ENCODE assay signal across 8 cellular contexts in genomic region chr1:247078315-247079140, GRCh38. TPM values are rescaled to one million over a fixed set of nuclear protein-coding genes. Genes with fewer than 3 reads are reported as not detected.
DNase-seq lines count a peak whose midpoint lies in the region; ATAC-seq, FAIRE-seq and TF ChIP-seq lines count a peak whose summit lies in the region.

Gene ZNF670 (minus strand): TSS chr1:247078811. CDS start chr1:247078596, 215 bp downstream.

- H3K4me1 Mint-ChIP-seq in activated T-helper 1 cell treated with anti-CD3 and anti-CD28 coated beads, Interleukin-12 subunit alpha, Interleukin-12 subunit beta, Interleukin-2, Interleukin-4 antibody, amounts not matched to agents 30 ng/mL and 10 ng/mL and 1 ng/mL, durations not matched to agents 14 hours and 24 hours and 36 hours (ENCODE audit: low read depth) = peaks cover 25% of the 10 kb centered on the region
- peaks cover 10% of the 10 kb centered on the region for H3K4me1 Mint-ChIP-seq in nephron

- FAIRE-seq in RCC 7860 (lab: Jason Lieb, UNC) = peak; percentile 84

- H4K20me1 ChIP-seq in DND-41 (ENCODE audit: insufficient read depth, low read length) (0 out of 2 replicates have a peak, but pooled peaks cover 4% of the 10 kb centered on the region), KMS-11 (ENCODE audit: insufficient read depth) (no peaks in the 10 kb centered on the region)

- peak within 1 kb of the TSS; percentile 68 to 82; a peak in 3 of 4 replicates for H3K4me3 ChIP-seq in DND-41 (ENCODE audit: low read depth in 1 of 2, low read length in 2 of 2)
- H3K4me3 ChIP-seq in KMS-11 (IDR thresholded peaks at IDR 0.05; ENCODE audit: insufficient read depth, low read depth, low read length) = peak within 1 kb of the TSS; percentile 66
- H3K4me3 ChIP-seq in fibroblast of pulmonary artery (replicated peaks; ENCODE audit: low read depth, low read length) = peak within 1 kb of the TSS; percentile 95

- peaks cover 17% of the 10 kb centered on the region for H3K36me3 ChIP-seq in DND-41 (ENCODE audit: insufficient read depth, low read length)
- no peaks in the 10 kb centered on the region; the same call in 1 of the 2 replicates for H3K36me3 ChIP-seq in KMS-11 (ENCODE audit: insufficient read depth)

- peak within 1 kb of the TSS; percentile 86 for H3K4me2 ChIP-seq in DND-41 (ENCODE audit: insufficient read depth, low read length)
- peak within 1 kb of the TSS; percentile 72 for H3K4me2 ChIP-seq in KMS-11

- H3K27ac Mint-ChIP-seq in activated T-helper 1 cell treated with anti-CD3 and anti-CD28 coated beads, Interleukin-12 subunit alpha, Interleukin-12 subunit beta, Interleukin-2, Interleukin-4 antibody, amounts not matched to agents 30 ng/mL and 10 ng/mL and 1 ng/mL, durations not matched to agents 14 hours and 24 hours and 36 hours = peak within 1 kb of the TSS; percentile 75
- H3K27ac Mint-ChIP-seq in nephron = peak within 1 kb of the TSS; percentile 70 to 94 (median 94)

- peak within 1 kb of the TSS; percentile 77 for H3K9ac ChIP-seq in DND-41 (ENCODE audit: low read depth, low read length)
- peak within 1 kb of the TSS; percentile 81 for H3K9ac ChIP-seq in KMS-11

- intact Hi-C loops in activated T-helper 1 cell treated with anti-CD3 and anti-CD28 coated beads, Interleukin-12 subunit alpha, Interleukin-12 subunit beta, Interleukin-2, Interleukin-4 antibody, amounts not matched to agents 30 ng/mL and 10 ng/mL and 1 ng/mL, durations not matched to agents 14 hours and 24 hours and 36 hours (cut with micrococcal nuclease) = loop anchor here (1.0 to 5.0 kb wide), 5 partner anchors 26 to 356 kb away; partner anchors contain the start of genes SCCPDH, ZNF496 and ZNF669

- TF ChIP-seq CTCF in DND-41 (IDR thresholded peaks at IDR 0.05; ENCODE audit: borderline replicate concordance, extremely low read depth, low read length, poor library complexity, severe bottlenecking) (peak; percentile 52), KMS-11 (conservative IDR thresholded peaks at IDR 0.05; ENCODE audit: low read depth, low read length) (no peak), fibroblast of pulmonary artery (IDR thresholded peaks at IDR 0.05; ENCODE audit: low read length, missing control alignments) (no peak), nephron (IDR thresholded peaks at IDR 0.05; ENCODE audit: unreplicated experiment in 3 of 3) (no peak)

- H2AFZ ChIP-seq in DND-41 (ENCODE audit: low read depth, low read length) = peak within 1 kb of the TSS; percentile 89
- peak within 1 kb of the TSS; percentile 76 for H2AFZ ChIP-seq in KMS-11 (ENCODE audit: low read depth)

- H3K4me1 ChIP-seq in DND-41 (ENCODE audit: insufficient read depth, low read length) (peaks cover 21% of the 10 kb centered on the region), KMS-11 (ENCODE audit: low read depth, poor library complexity, severe bottlenecking) (peaks cover 7% of the 10 kb centered on the region)

- peak; percentile 98 for ATAC-seq in DND-41 (ENCODE audit: insufficient read depth, low read depth)
- peak; percentile 99 for ATAC-seq in GM21786 (IDR thresholded peaks at IDR 0.05; ENCODE audit: unreplicated experiment)
- ATAC-seq in stimulated activated naive CD8-positive, alpha-beta T cell treated with anti-CD3 and anti-CD28 coated beads, Interleukin-15, Interleukin-2, amounts not matched to agents 100 U/mL and 50 U/mL, for 24 hours = peak; percentile 100

- H3K79me2 ChIP-seq in DND-41 (ENCODE audit: insufficient read depth, low read length) (peaks cover 48% of the 10 kb centered on the region), KMS-11 (ENCODE audit: insufficient read depth, low read depth) (peaks cover 30% of the 10 kb centered on the region)

- peak within 1 kb of the TSS; percentile 89 for H3K4me3 Mint-ChIP-seq in activated T-helper 1 cell treated with anti-CD3 and anti-CD28 coated beads, Interleukin-12 subunit alpha, Interleukin-12 subunit beta, Interleukin-2, Interleukin-4 antibody, amounts not matched to agents 30 ng/mL and 10 ng/mL and 1 ng/mL, durations not matched to agents 14 hours and 24 hours and 36 hours
- H3K4me3 Mint-ChIP-seq in nephron = peak within 1 kb of the TSS; percentile 97 to 99 (median 98)

- H3K9me3 ChIP-seq in DND-41 (ENCODE audit: insufficient read depth, low read length, severe bottlenecking) = peaks cover 4% of the 10 kb centered on the region

- H3K27me3 ChIP-seq in DND-41 (ENCODE audit: insufficient read depth, low read length, poor library complexity) (no peaks in the 10 kb centered on the region), KMS-11 (ENCODE audit: insufficient read depth, low read depth) (no peaks in the 10 kb centered on the region)

- H3K9me3 Mint-ChIP-seq in activated T-helper 1 cell treated with anti-CD3 and anti-CD28 coated beads, Interleukin-12 subunit alpha, Interleukin-12 subunit beta, Interleukin-2, Interleukin-4 antibody, amounts not matched to agents 30 ng/mL and 10 ng/mL and 1 ng/mL, durations not matched to agents 14 hours and 24 hours and 36 hours = peaks cover 13% of the 10 kb centered on the region
- peaks cover 45% of the 10 kb centered on the region for H3K9me3 Mint-ChIP-seq in nephron

- peak; percentile 95 for DNase-seq in DND-41
- DNase-seq in RCC 7860 (ENCODE audit: low spot score) = peak; percentile 87
- peak; percentile 81 for DNase-seq in activated T-helper 1 cell treated with anti-CD3 and anti-CD28 coated beads, Interleukin-12 subunit alpha, Interleukin-12 subunit beta, Interleukin-2, Interleukin-4 antibody, amounts not matched to agents 30 ng/mL and 10 ng/mL and 1 ng/mL, durations not matched to agents 14 hours and 24 hours and 36 hours (ENCODE audit: low spot score)
- peak; percentile 95 for DNase-seq in fibroblast of pulmonary artery (ENCODE audit: low read depth)
- peak; percentile 94 for DNase-seq in stimulated activated naive CD8-positive, alpha-beta T cell treated with anti-CD3 and anti-CD28 coated beads, Interleukin-15, Interleukin-2, amounts not matched to agents 100 U/mL and 50 U/mL, for 24 hours

- H3K27ac ChIP-seq in DND-41 (ENCODE audit: low read length) = peak within 1 kb of the TSS; percentile 83
- H3K27ac ChIP-seq in KMS-11 = peak within 1 kb of the TSS; percentile 60

- H3K36me3 Mint-ChIP-seq in activated T-helper 1 cell treated with anti-CD3 and anti-CD28 coated beads, Interleukin-12 subunit alpha, Interleukin-12 subunit beta, Interleukin-2, Interleukin-4 antibody, amounts not matched to agents 30 ng/mL and 10 ng/mL and 1 ng/mL, durations not matched to agents 14 hours and 24 hours and 36 hours (ENCODE audit: low read depth) = no peaks in the 10 kb centered on the region
- peaks cover 53% of the 10 kb centered on the region for H3K36me3 Mint-ChIP-seq in nephron (ENCODE audit: low read depth)

- H3K27me3 Mint-ChIP-seq in activated T-helper 1 cell treated with anti-CD3 and anti-CD28 coated beads, Interleukin-12 subunit alpha, Interleukin-12 subunit beta, Interleukin-2, Interleukin-4 antibody, amounts not matched to agents 30 ng/mL and 10 ng/mL and 1 ng/mL, durations not matched to agents 14 hours and 24 hours and 36 hours (ENCODE audit: insufficient read depth) = peaks cover 2% of the 10 kb centered on the region
- H3K27me3 Mint-ChIP-seq in nephron (ENCODE audit: low read depth) = no peaks in the 10 kb centered on the region

RNA-seq across cellular contexts. Expression of gene ZNF670, which starts in this region (rescaled TPM):
- total RNA-seq in activated T-helper 1 cell treated with anti-CD3 and anti-CD28 coated beads, Interleukin-12 subunit alpha, Interleukin-12 subunit beta, Interleukin-2, Interleukin-4 antibody, amounts not matched to agents 30 ng/mL and 10 ng/mL and 1 ng/mL, durations not matched to agents 14 hours and 24 hours and 36 hours = 2.5 and 2.9 TPM in 2 replicates

Comparison
In these comparisons a context has a peak if more than half of its experiments do, and no peak if none do; other contexts are left out.
1. Peak in every context shown above with its lines: DNase-seq, ATAC-seq, H3K4me3 ChIP-seq and H3K27ac ChIP-seq.